19 cellular contexts compared by ENCODE assay signal in the genomic region with DNA sequence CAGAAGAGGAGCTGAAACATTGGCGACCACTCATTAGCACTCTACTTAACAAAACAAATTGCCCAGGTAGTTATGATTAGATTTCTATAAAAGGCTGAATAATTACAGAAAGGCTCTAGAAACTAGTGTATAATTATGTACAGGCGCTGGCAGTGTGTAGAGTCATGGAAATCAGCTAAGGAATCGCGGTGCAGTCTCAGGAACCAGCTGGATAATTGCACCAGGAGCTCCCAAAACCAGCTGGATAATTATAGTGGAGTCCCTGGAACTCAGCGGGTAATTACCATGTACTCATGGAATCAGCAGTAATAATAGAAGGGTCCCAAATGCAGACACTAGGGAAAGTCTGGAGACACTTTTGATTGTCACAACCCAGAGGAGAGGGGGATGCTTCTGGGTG. TPM values are rescaled to one million over a fixed set of nuclear protein-coding genes. Genes with fewer than 3 reads are reported as not detected.
DNase-seq lines count a peak whose midpoint lies in the region; ATAC-seq and TF ChIP-seq lines count a peak whose summit lies in the region.
"Had no signal": no experiment of that assay in that cellular context is flagged by ENCODE, and none has a peak within 500 bp of the region (broad histone marks: within the 10 kb centered on the region; RNA-seq: fewer than 3 reads in every experiment).

No MANE protein-coding gene starts in this region.

- ATAC-seq in GM18498 (IDR thresholded peaks at IDR 0.05; ENCODE audit: unreplicated experiment), result no peak
- ATAC-seq in HG02588 (IDR thresholded peaks at IDR 0.05; ENCODE audit: unreplicated experiment), result no peak

- TF ChIP-seq CTCF in brain (conservative IDR thresholded peaks at IDR 0.05), result no peak

- H3K36me3 Mint-ChIP-seq in brain, result no peaks in the 10 kb centered on the region

- H3K4me1 Mint-ChIP-seq in brain, result peaks cover 38% of the 10 kb centered on the region

- H3K27me3 Mint-ChIP-seq in brain, result peaks cover 11% of the 10 kb centered on the region
- H3K27me3 Mint-ChIP-seq: CD4-positive, alpha-beta T cell had no signal

- H3K27ac Mint-ChIP-seq in brain, result peak overlapping the region in 4 of 5 experiments; percentile 51 to 90 (median 63)
- H3K27ac Mint-ChIP-seq: CD4-positive, alpha-beta T cell; T-helper 1 cell treated with Interleukin-12 subunit alpha and Interleukin-12 subunit beta and Interleukin-4 antibody, amounts not matched to agents 30 μg/mL and 1 μg/mL, for 36 hours had no signal

- peak overlapping the region in 1 of 5 experiments; percentile 22 for H3K4me3 Mint-ChIP-seq in brain
- H3K4me3 Mint-ChIP-seq: CD4-positive, alpha-beta T cell; T-helper 1 cell treated with Interleukin-12 subunit alpha and Interleukin-12 subunit beta and Interleukin-4 antibody, amounts not matched to agents 30 μg/mL and 1 μg/mL, for 36 hours had no signal

- no peaks in the 10 kb centered on the region for H3K9me3 Mint-ChIP-seq in brain
- H3K9me3 Mint-ChIP-seq: CD4-positive, alpha-beta T cell; T-helper 1 cell treated with Interleukin-12 subunit alpha and Interleukin-12 subunit beta and Interleukin-4 antibody, amounts not matched to agents 30 μg/mL and 1 μg/mL, for 36 hours had no signal

- DNase-seq in NCI-H1417 (lab: John Stamatoyannopoulos, UW) (peak in 2 of 3 experiments; percentile 35 to 74), NCI-H1417 treated with DMSO at 0.1 percent for 48 hours (lab: John Stamatoyannopoulos, UW) (no peak), DMS 273 treated with DMSO at 0.1 percent for 48 hours (lab: John Stamatoyannopoulos, UW) (peak; percentile 23), NCI-H69 (lab: John Stamatoyannopoulos, UW) (peak; percentile 90), NCI-H2107 (lab: John Stamatoyannopoulos, UW) (no peak)
- DNase-seq: 8988T; CD4-positive, alpha-beta T cell; DMS79 treated with DMSO at 0.1 percent for 48 hours; Karpas-422; NCI-H1092; NCI-H2029 treated with DMSO at 0.1 percent for 48 hours; NCI-H2171 treated with DMSO at 0.1 percent for 48 hours; NCI-H446; NCI-H524 treated with DMSO at 0.1 percent for 48 hours; SK-N-SH had no signal

RNA-seq across cellular contexts. Expression of gene TTYH1, which starts 23.2 kb away (rescaled TPM):
- polyA plus RNA-seq in brain (ENCODE audit: insufficient read depth, low read depth, low replicate concordance), result 211 TPM

RNA-seq across cellular contexts. Expression of gene LAIR1, which starts 27.3 kb away (rescaled TPM):
- polyA plus RNA-seq in brain (ENCODE audit: insufficient read depth, low read depth, low replicate concordance), result 4.3 TPM
- polyA plus RNA-seq: SK-N-SH had no signal

RNA-seq across cellular contexts. Expression of gene LILRA4, which starts 53.1 kb away (rescaled TPM):
- 2.5 TPM for polyA plus RNA-seq in brain (ENCODE audit: insufficient read depth, low read depth, low replicate concordance)
- polyA plus RNA-seq: SK-N-SH had no signal

RNA-seq across cellular contexts. Expression of gene LENG8, which starts 56.9 kb away (rescaled TPM):
- polyA plus RNA-seq in brain (ENCODE audit: insufficient read depth, low read depth, low replicate concordance), result 30.9 TPM

Comparison
In these comparisons a context has a peak if more than half of its experiments do, and no peak if none do; other contexts are left out.
1. DNase-seq: peak in NCI-H1417 (2 of 3), DMS 273 treated with DMSO at 0.1 percent for 48 hours (single experiment) and NCI-H69 (single experiment); none in NCI-H1417 treated with DMSO at 0.1 percent for 48 hours (single experiment) and NCI-H2107 (single experiment).